Comparison of ENCODE assay signal across 23 cellular contexts in genomic region chr2:146677280-146677679, GRCh38.
A peak's percentile ranks its signal among the peaks of the same experiment; 100 is the strongest.
DNase-seq lines count a peak whose midpoint lies in the region; ATAC-seq, FAIRE-seq and TF ChIP-seq lines count a peak whose summit lies in the region.
"Had no signal": no experiment of that assay in that cellular context is flagged by ENCODE, and none has a peak within 500 bp of the region (broad histone marks: within the 10 kb centered on the region; RNA-seq: fewer than 3 reads in every experiment).

No MANE protein-coding gene starts in this region.

- H3K27me3 Mint-ChIP-seq in progenitor cell of endocrine pancreas, result no peaks in the 10 kb centered on the region
- H3K27me3 Mint-ChIP-seq in activated T-helper 17 cell treated with anti-CD3 and anti-CD28 coated beads, Interleukin-2, amount 50 U/mL, for 72 hours, result no peaks in the 10 kb centered on the region
- H3K27me3 Mint-ChIP-seq: activated CD8-positive, alpha-beta memory T cell treated with anti-CD3 and anti-CD28 coated beads, Interleukin-2, amount 10 ng/mL, durations not matched to agents 7 days and 5 days had no signal

- DNase-seq in AG10803 (ENCODE audit: low read depth) (no peak), H54 (ENCODE audit: insufficient read length, low spot score) (no peak), WERI-Rb-1 (no peak), fibroblast of pulmonary artery (ENCODE audit: low read depth) (no peak), progenitor cell of endocrine pancreas (ENCODE audit: low spot score, unreplicated experiment) (no peak), lower lobe of right lung (no peak), GM19238 (ENCODE audit: insufficient read length, low spot score) (no peak)
- DNase-seq: activated CD8-positive, alpha-beta memory T cell treated with anti-CD3 and anti-CD28 coated beads, Interleukin-2, amount 10 ng/mL, durations not matched to agents 7 days and 5 days; activated gamma-delta T cell; dermis blood vessel endothelial cell; hippocampal formation; KG1; NCI-H1092 treated with DMSO at 0.1 percent for 48 hours; NCI-H774; pancreas; small intestine; T-helper 1 cell; testis had no signal

- no peaks in the 10 kb centered on the region for H3K9me3 ChIP-seq in WERI-Rb-1 (ENCODE audit: severe bottlenecking)
- H3K9me3 ChIP-seq in lower lobe of right lung, result no peaks in the 10 kb centered on the region
- H3K9me3 ChIP-seq: ascending aorta, pancreas, testis had no signal

- no peak overlapping the region for H3K27ac Mint-ChIP-seq in progenitor cell of endocrine pancreas
- H3K27ac Mint-ChIP-seq in activated T-helper 17 cell treated with anti-CD3 and anti-CD28 coated beads, Interleukin-2, amount 50 U/mL, for 72 hours, result no peak overlapping the region
- H3K27ac Mint-ChIP-seq: activated CD8-positive, alpha-beta memory T cell treated with anti-CD3 and anti-CD28 coated beads, Interleukin-2, amount 10 ng/mL, durations not matched to agents 7 days and 5 days had no signal

- no peak overlapping the region for H3K4me3 Mint-ChIP-seq in progenitor cell of endocrine pancreas (ENCODE audit: low read depth)
- H3K4me3 Mint-ChIP-seq in activated T-helper 17 cell treated with anti-CD3 and anti-CD28 coated beads, Interleukin-2, amount 50 U/mL, for 72 hours, result no peak overlapping the region
- H3K4me3 Mint-ChIP-seq: activated CD8-positive, alpha-beta memory T cell treated with anti-CD3 and anti-CD28 coated beads, Interleukin-2, amount 10 ng/mL, durations not matched to agents 7 days and 5 days had no signal

- intact Hi-C loops in lower lobe of right lung (cut with DNase I), result no loop called here

- peaks cover 5% of the 10 kb centered on the region for H3K4me1 Mint-ChIP-seq in progenitor cell of endocrine pancreas (ENCODE audit: low read depth)
- no peaks in the 10 kb centered on the region for H3K4me1 Mint-ChIP-seq in activated T-helper 17 cell treated with anti-CD3 and anti-CD28 coated beads, Interleukin-2, amount 50 U/mL, for 72 hours
- H3K4me1 Mint-ChIP-seq: activated CD8-positive, alpha-beta memory T cell treated with anti-CD3 and anti-CD28 coated beads, Interleukin-2, amount 10 ng/mL, durations not matched to agents 7 days and 5 days had no signal

- no peaks in the 10 kb centered on the region for H3K4me1 ChIP-seq in lower lobe of right lung
- H3K4me1 ChIP-seq: ascending aorta, pancreas, testis had no signal

- TF ChIP-seq CTCF in AG10803 (conservative IDR thresholded peaks at IDR 0.05; ENCODE audit: low read length), result peak; percentile 19; the same call in 1 of the 2 replicates
- TF ChIP-seq CTCF in WERI-Rb-1 (IDR thresholded peaks at IDR 0.05; ENCODE audit: low read depth, low read length), result 0 out of 2 replicates have a peak, but pooled peaks have one; percentile 21
- peak; percentile 34 for TF ChIP-seq CTCF in fibroblast of pulmonary artery (IDR thresholded peaks at IDR 0.05; ENCODE audit: low read length, missing control alignments)
- no peak for TF ChIP-seq CTCF in progenitor cell of endocrine pancreas (IDR thresholded peaks at IDR 0.05; ENCODE audit: unreplicated experiment)
- no peak for TF ChIP-seq CTCF in lower lobe of right lung (IDR thresholded peaks at IDR 0.05)

- TF ChIP-seq POLR2A in H54 (IDR thresholded peaks at IDR 0.05; ENCODE audit: low read depth, low read length), result no peak

- H3K4me3 ChIP-seq in AG10803 (ENCODE audit: low read length), result no peak overlapping the region
- no peak overlapping the region for H3K4me3 ChIP-seq in WERI-Rb-1 (ENCODE audit: low read depth, low read length)
- no peak overlapping the region for H3K4me3 ChIP-seq in fibroblast of pulmonary artery (replicated peaks; ENCODE audit: low read depth, low read length)
- no peak overlapping the region for H3K4me3 ChIP-seq in lower lobe of right lung
- H3K4me3 ChIP-seq: ascending aorta, pancreas, testis had no signal

- peak; percentile 50 for FAIRE-seq in H54 (lab: Jason Lieb, UNC)
- FAIRE-seq: pancreas, small intestine had no signal

- H3K27ac ChIP-seq in WERI-Rb-1 (no peak overlapping the region), lower lobe of right lung (no peak overlapping the region)
- H3K27ac ChIP-seq: ascending aorta, HL-60, pancreas, testis had no signal

- no peaks in the 10 kb centered on the region for H3K36me3 Mint-ChIP-seq in progenitor cell of endocrine pancreas (ENCODE audit: insufficient read depth)
- no peaks in the 10 kb centered on the region for H3K36me3 Mint-ChIP-seq in activated T-helper 17 cell treated with anti-CD3 and anti-CD28 coated beads, Interleukin-2, amount 50 U/mL, for 72 hours (ENCODE audit: low read depth)
- H3K36me3 Mint-ChIP-seq: activated CD8-positive, alpha-beta memory T cell treated with anti-CD3 and anti-CD28 coated beads, Interleukin-2, amount 10 ng/mL, durations not matched to agents 7 days and 5 days had no signal

- ATAC-seq in lower lobe of right lung, result no peak
- no peak for ATAC-seq in activated T-helper 17 cell treated with anti-CD3 and anti-CD28 coated beads, Interleukin-2, amount 50 U/mL, for 72 hours (replicated peaks)
- ATAC-seq: activated CD8-positive, alpha-beta memory T cell treated with anti-CD3 and anti-CD28 coated beads, Interleukin-2, amount 10 ng/mL, durations not matched to agents 7 days and 5 days; esophagus mucosa; left lobe of liver; pancreas had no signal

- H3K36me3 ChIP-seq in WERI-Rb-1 (no peaks in the 10 kb centered on the region), lower lobe of right lung (no peaks in the 10 kb centered on the region)
- H3K36me3 ChIP-seq: ascending aorta, pancreas had no signal

- H3K27me3 ChIP-seq in WERI-Rb-1 (ENCODE audit: insufficient read depth, low read depth, severe bottlenecking) (no peaks in the 10 kb centered on the region), lower lobe of right lung (ENCODE audit: low read depth) (no peaks in the 10 kb centered on the region)
- H3K27me3 ChIP-seq: ascending aorta, pancreas, testis had no signal

- no peaks in the 10 kb centered on the region for H3K9me3 Mint-ChIP-seq in progenitor cell of endocrine pancreas (ENCODE audit: low read depth)
- no peaks in the 10 kb centered on the region for H3K9me3 Mint-ChIP-seq in activated T-helper 17 cell treated with anti-CD3 and anti-CD28 coated beads, Interleukin-2, amount 50 U/mL, for 72 hours

Comparison
In these comparisons a context has a peak if more than half of its experiments do, and no peak if none do; other contexts are left out.
1. CTCF ChIP-seq: peak in AG10803 (single experiment), WERI-Rb-1 (single experiment) and fibroblast of pulmonary artery (single experiment); none in progenitor cell of endocrine pancreas (single experiment) and lower lobe of right lung (single experiment).